17 cellular contexts compared by ENCODE assay signal in genomic region chr14:68957688-68958248, GRCh38. TPM values are rescaled to one million over a fixed set of nuclear protein-coding genes. Genes with fewer than 3 reads are reported as not detected.
A peak's percentile ranks its signal among the peaks of the same experiment; 100 is the strongest.
DNase-seq lines count a peak whose midpoint lies in the region; ATAC-seq, FAIRE-seq and TF ChIP-seq lines count a peak whose summit lies in the region.
"Had no signal": no experiment of that assay in that cellular context is flagged by ENCODE, and none has a peak within 500 bp of the region (broad histone marks: within the 10 kb centered on the region; RNA-seq: fewer than 3 reads in every experiment).

No MANE protein-coding gene starts in this region.

- RAD21 ChIA-PET in GM12878 (lab: Charles Lee; ENCODE audit: unreplicated experiment) = no interaction called here

- no TSS peak for BruUV-seq in GM12878 (replicated peaks; lab: Mats Ljungman, UMichigan)

- H2AFZ ChIP-seq in GM12878 (ENCODE audit: control insufficient read depth, low read depth, low read length) = no peak overlapping the region

- DNase-seq in NOMO-1 treated with DMSO at 0.1 percent for 48 hours (lab: John Stamatoyannopoulos, UW; ENCODE audit: unreplicated experiment) (peak; percentile 44), NOMO-1 treated with dmso at 0.1 percent for 144 hours (lab: John Stamatoyannopoulos, UW; ENCODE audit: unreplicated experiment) (no peak), GM12878 (ENCODE audit: low read depth, low spot score) (no peak), mesothelial cell of epicardium (ENCODE audit: low spot score in 2 of 2, unreplicated experiment in 2 of 2) (no peak), thoracic aorta (ENCODE audit: low spot score) (no peak)
- no peak for DNase-seq in stimulated activated CD4-positive, alpha-beta T cell treated with anti-CD3 and anti-CD28 coated beads, Interleukin-4, amount 100 ng/mL, for 4 hours
- DNase-seq: left colon; NCI-H1105; NCI-H524 treated with DMSO at 0.1 percent for 48 hours; ovary; RPMI8226; stimulated activated CD4-positive, alpha-beta T cell treated with anti-CD3 and anti-CD28 coated beads, Interleukin-2, amount 100 ng/mL, for 48 hours; T1000 had no signal

- H3K79me2 ChIP-seq in GM12878 (ENCODE audit: control insufficient read depth, insufficient read depth, low read length) = no peaks in the 10 kb centered on the region; the same call in 1 of the 2 replicates

- H3K27me3 Mint-ChIP-seq in mesothelial cell of epicardium (ENCODE audit: low read depth) = no peaks in the 10 kb centered on the region

- FAIRE-seq in GM12878 (lab: Jason Lieb, UNC) = no peak
- FAIRE-seq: D721Med had no signal

- ATAC-seq in GM12878 (no peak), thoracic aorta (ENCODE audit: insufficient number of reproducible peaks, low FRiP score, low read depth) (no peak), GM21360 (IDR thresholded peaks at IDR 0.05; ENCODE audit: unreplicated experiment) (no peak), GM18873 (IDR thresholded peaks at IDR 0.05; ENCODE audit: low FRiP score, unreplicated experiment) (no peak)
- ATAC-seq: left colon had no signal

- no peak overlapping the region for H3K9ac ChIP-seq in GM12878 (ENCODE audit: control insufficient read depth, insufficient read depth, low read length)

- peaks cover 61% of the 10 kb centered on the region for H3K4me1 Mint-ChIP-seq in mesothelial cell of epicardium

- peak overlapping the region; percentile 39 for H3K27ac Mint-ChIP-seq in mesothelial cell of epicardium

- H3K36me3 ChIP-seq in GM12878 (ENCODE audit: control insufficient read depth in 2 of 2, insufficient read depth in 2 of 2, low read length in 1 of 2) = no peaks in the 10 kb centered on the region; a peak in 1 of 4 replicates
- H3K36me3 ChIP-seq in thoracic aorta = no peaks in the 10 kb centered on the region
- H3K36me3 ChIP-seq: adrenal gland, ovary had no signal

- H3K27me3 ChIP-seq in GM12878 (replicated peaks in 1 of 2; ENCODE audit: control insufficient read depth in 2 of 2, insufficient read depth in 2 of 2, low read length in 1 of 2) = no peaks in the 10 kb centered on the region
- no peaks in the 10 kb centered on the region for H3K27me3 ChIP-seq in thoracic aorta (replicated peaks; ENCODE audit: insufficient read depth)
- H3K27me3 ChIP-seq: adrenal gland, ovary had no signal

- TF ChIP-seq EP300 in GM12878 (IDR thresholded peaks at IDR 0.05; ENCODE audit: borderline replicate concordance in 1 of 2, control insufficient read depth in 1 of 2, low read depth in 2 of 2, low read length in 2 of 2) = no peak

- no peak for TF ChIP-seq RAD21 in GM12878 (IDR thresholded peaks at IDR 0.05; ENCODE audit: insufficient read depth, low read depth, low read length)

- TF ChIP-seq CTCF in GM12878 (IDR thresholded peaks at IDR 0.05 in 2 of 3, conservative IDR thresholded peaks at IDR 0.05 in 1 of 3; ENCODE audit: control insufficient read depth in 2 of 3, extremely low read depth in 1 of 3, insufficient read depth in 1 of 3, low read depth in 3 of 3, low read length in 3 of 3) = no peak
- no peak for TF ChIP-seq CTCF in mesothelial cell of epicardium (IDR thresholded peaks at IDR 0.05; ENCODE audit: unreplicated experiment)
- no peak for TF ChIP-seq CTCF in thoracic aorta (IDR thresholded peaks at IDR 0.05)

- WGBS in GM12878 (ENCODE audit: insufficient coverage, insufficient replicate concordance, low lambda C conversion rate, missing lambda C conversion rate) = 36% methylated on average over 13 of the region's 13 CpGs

- no peak overlapping the region for H3K4me3 Mint-ChIP-seq in mesothelial cell of epicardium

- H3K9me3 Mint-ChIP-seq in mesothelial cell of epicardium = no peaks in the 10 kb centered on the region

- in situ Hi-C loops in GM12878 (cut with MboI) = no loop called here

- H3K4me3 ChIP-seq in GM12878 (no peak overlapping the region), thoracic aorta (peak overlapping the region; percentile 39)
- H3K4me3 ChIP-seq: adrenal gland, ovary had no signal

- H3K9me3 ChIP-seq in GM12878 (replicated peaks; ENCODE audit: control insufficient read depth, insufficient read depth, low read length) = no peaks in the 10 kb centered on the region
- H3K9me3 ChIP-seq in thoracic aorta = no peaks in the 10 kb centered on the region
- H3K9me3 ChIP-seq: adrenal gland, ovary had no signal

- H3K4me1 ChIP-seq in GM12878 (ENCODE audit: control insufficient read depth, insufficient read depth, low read length) = peaks cover 11% of the 10 kb centered on the region
- H3K4me1 ChIP-seq in thoracic aorta (ENCODE audit: control insufficient read depth in 1 of 2, low read depth in 2 of 2) = peaks cover 70 to 100% of the 10 kb centered on the region in 2 donors

- intact Hi-C loops in GM12878 (cut with micrococcal nuclease; ENCODE audit: unreplicated experiment) = no loop called here

- POLR2A ChIA-PET in GM12878 (lab: Charles Lee) = no interaction called here

- CTCF ChIA-PET in GM12878 (lab: Yijun Ruan, JAX) = interaction anchor here (1.0 to 1.3 kb wide), 2 partner anchors 10 to 44 kb away, joined by 3 read pairs; no protein-coding TSS in a partner anchor

- H3K36me3 Mint-ChIP-seq in mesothelial cell of epicardium = no peaks in the 10 kb centered on the region

- no peak overlapping the region for H3K4me2 ChIP-seq in GM12878 (ENCODE audit: control insufficient read depth, insufficient read depth)

- SMC1A ChIA-PET in GM12878 (lab: Charles Lee; ENCODE audit: uncharacterized antibody, unreplicated experiment) = interaction anchor here (1.5 kb wide), 2 partner anchors 10 to 30 kb away, joined by 3 to 4 read pairs; no protein-coding TSS in a partner anchor

- no peak for TF ChIP-seq POLR2A in GM12878 (IDR thresholded peaks at IDR 0.05; ENCODE audit: low read depth, low read length)

- no peak overlapping the region for H3K27ac ChIP-seq in GM12878 (ENCODE audit: control insufficient read depth, insufficient read depth)
- H3K27ac ChIP-seq in thoracic aorta = peak overlapping the region; percentile 94 to 95
- H3K27ac ChIP-seq: ovary had no signal

- H4K20me1 ChIP-seq in GM12878 (ENCODE audit: control insufficient read depth, insufficient read depth) = no peaks in the 10 kb centered on the region

TF ChIP-seq in GM12878, 131 proteins besides CTCF, POLR2A, EP300 and RAD21:
- TF ChIP-seq BMI1 (IDR thresholded peaks at IDR 0.05; ENCODE audit: borderline replicate concordance) (no peak), SPI1 (IDR thresholded peaks at IDR 0.05; ENCODE audit: borderline replicate concordance, insufficient read depth, low read depth, low read length) (peak; percentile 68; the same call in 1 of the 2 replicates), RAD51 (IDR thresholded peaks at IDR 0.05) (no peak)

RNA-seq across cellular contexts. Expression of gene ACTN1, which starts 21.3 kb away (rescaled TPM):
- total RNA-seq in GM12878 (2013; cell fraction: nucleolus; rRNA removed) = 9.5 and 9.9 TPM in 2 replicates
- total RNA-seq in GM12878 (2014; rRNA removed) (2.2 and 3.3 TPM in 2 replicates), GM12878 (2014; rRNA removed; fragmentation: Illumina TruSeq; extraction: Trizol) (1.2 and 1.9 TPM in 2 replicates), GM12878 (2021) (3.8 and 5.7 TPM in 2 replicates), mesothelial cell of epicardium (155 to 166 TPM (median 163 TPM) in 3 replicates), thoracic aorta (1,000 to 10,000 TPM; 1,201 to 1,291 TPM)
- 0.75 TPM for polyA plus RNA-seq in GM12878 (2011; ENCODE audit: low read depth)
- polyA plus RNA-seq in GM12878 (2011; rRNA removed) (18.5 and 39.4 TPM in 2 replicates), GM12878 (2014; fragmentation: Illumina TruSeq; extraction: Trizol) (2.4 and 5.0 TPM in 2 replicates), GM12878 (2014; fragmentation: Nextera tagmentation; extraction: Ambion mirVana) (under 1 TPM; 0.14 to 0.51 TPM), GM12878 (2014; rRNA removed) (2.8 and 3.1 TPM in 2 replicates), GM12878 (2016; fragmentation: Nextera tagmentation; extraction: Ambion mirVana) (1 to 10 TPM; 3.0 to 3.1 TPM)
- 38.6 and 49.2 TPM in 2 replicates for polyA plus RNA-seq in GM12878 (2011; cell fraction: cytosol; rRNA removed)
- polyA plus RNA-seq in GM12878 (2011; cell fraction: nucleus; rRNA removed) = 44.2 and 85.1 TPM in 2 replicates
- 2.0 and 3.2 TPM in 2 replicates for polyA plus RNA-seq in GM12878 (2012)
- 44.8 and 47.7 TPM in 2 replicates for polyA minus RNA-seq in GM12878 (2011; rRNA and poly(A)+ RNA removed)
- polyA minus RNA-seq in GM12878 (2011; cell fraction: cytosol; rRNA and poly(A)+ RNA removed) = 39.7 and 40.4 TPM in 2 replicates
- 21.0 and 44.7 TPM in 2 replicates for polyA minus RNA-seq in GM12878 (2011; cell fraction: nucleus; rRNA and poly(A)+ RNA removed)

Comparison
In these comparisons a context has a peak if more than half of its experiments do, and no peak if none do; other contexts are left out.
1. RNA of gene ACTN1, which starts 21.3 kb away (total RNA-seq): 1,201 to 1,291 TPM in thoracic aorta and 155 to 166 TPM in mesothelial cell of epicardium; 1.2 to 9.9 TPM in GM12878; every median in the first group is over 10 times any median in the second.